In genomic region chr6:127866766-127867165, GRCh38 we compare ENCODE assay signal across 27 cellular contexts. TPM values are rescaled to one million over a fixed set of nuclear protein-coding genes. Genes with fewer than 3 reads are reported as not detected.
"Had no signal": no experiment of that assay in that cellular context is flagged by ENCODE, and none has a peak within 500 bp of the region (broad histone marks: within the 10 kb centered on the region; RNA-seq: fewer than 3 reads in every experiment).

No MANE protein-coding gene starts in this region.

- H3K27ac Mint-ChIP-seq: activated naive CD8-positive, alpha-beta T cell treated with anti-CD3 and anti-CD28 coated beads, Interleukin-2, amount 10 ng/mL, durations not matched to agents 7 days and 5 days; activated T-helper 1 cell treated with anti-CD3 and anti-CD28 coated beads, Interleukin-12 subunit alpha, Interleukin-12 subunit beta, Interleukin-2, Interleukin-4 antibody, amounts not matched to agents 30 ng/mL and 10 ng/mL and 1 ng/mL, durations not matched to agents 14 hours and 24 hours and 36 hours had no signal

- H3K27ac ChIP-seq: breast epithelium, SK-N-MC, VCaP had no signal

- H3K27me3 ChIP-seq: breast epithelium had no signal

- H3K4me3 Mint-ChIP-seq: activated naive CD8-positive, alpha-beta T cell treated with anti-CD3 and anti-CD28 coated beads, Interleukin-2, amount 10 ng/mL, durations not matched to agents 7 days and 5 days; activated T-helper 1 cell treated with anti-CD3 and anti-CD28 coated beads, Interleukin-12 subunit alpha, Interleukin-12 subunit beta, Interleukin-2, Interleukin-4 antibody, amounts not matched to agents 30 ng/mL and 10 ng/mL and 1 ng/mL, durations not matched to agents 14 hours and 24 hours and 36 hours had no signal

- H3K4me3 ChIP-seq: breast epithelium, K562, SK-N-MC had no signal

- H3K27me3 Mint-ChIP-seq: activated naive CD8-positive, alpha-beta T cell treated with anti-CD3 and anti-CD28 coated beads, Interleukin-2, amount 10 ng/mL, durations not matched to agents 7 days and 5 days had no signal

- H3K36me3 ChIP-seq: breast epithelium had no signal

- H3K4me1 ChIP-seq: breast epithelium had no signal

- DNase-seq: activated CD4-positive, CD25-positive, alpha-beta regulatory T cell; activated CD8-positive, alpha-beta memory T cell treated with anti-CD3 and anti-CD28 coated beads for 24 hours; activated effector memory CD4-positive, alpha-beta T cell treated with Interleukin-2 at 50 U/mL for 16 hours; activated naive CD4-positive, alpha-beta T cell treated with Interleukin-2 at 50 U/mL for 16 hours; activated naive CD8-positive, alpha-beta T cell treated with anti-CD3 and anti-CD28 coated beads, Interleukin-2, amount 10 ng/mL, durations not matched to agents 7 days and 5 days; aorta; caudate nucleus; Karpas-422; MM.1S; NCI-H1105; NCI-H1436; NCI-H1694 treated with DMSO at 0.1 percent for 48 hours; NCI-H2081; NCI-H510A treated with DMSO at 0.1 percent for 48 hours; NCI-H69; NK-92 treated with Interleukin-12 subunit alpha and Interleukin-12 subunit beta, amount 100 ng/mL, for 24 hours; OCI-M1; RPMI8226; T-helper 1 cell had no signal

- H3K9me3 ChIP-seq: breast epithelium had no signal

- H3K9me3 Mint-ChIP-seq: activated naive CD8-positive, alpha-beta T cell treated with anti-CD3 and anti-CD28 coated beads, Interleukin-2, amount 10 ng/mL, durations not matched to agents 7 days and 5 days; activated T-helper 1 cell treated with anti-CD3 and anti-CD28 coated beads, Interleukin-12 subunit alpha, Interleukin-12 subunit beta, Interleukin-2, Interleukin-4 antibody, amounts not matched to agents 30 ng/mL and 10 ng/mL and 1 ng/mL, durations not matched to agents 14 hours and 24 hours and 36 hours had no signal

- ATAC-seq: K562, Panc1, Right ventricle myocardium inferior had no signal

RNA-seq across cellular contexts. Expression of gene THEMIS, which starts 34.1 kb away (rescaled TPM):
- total RNA-seq: chondrocyte had no signal
- polyA plus RNA-seq: K562 had no signal
